ENCODE assay signal across 8 cellular contexts in the genomic region with DNA sequence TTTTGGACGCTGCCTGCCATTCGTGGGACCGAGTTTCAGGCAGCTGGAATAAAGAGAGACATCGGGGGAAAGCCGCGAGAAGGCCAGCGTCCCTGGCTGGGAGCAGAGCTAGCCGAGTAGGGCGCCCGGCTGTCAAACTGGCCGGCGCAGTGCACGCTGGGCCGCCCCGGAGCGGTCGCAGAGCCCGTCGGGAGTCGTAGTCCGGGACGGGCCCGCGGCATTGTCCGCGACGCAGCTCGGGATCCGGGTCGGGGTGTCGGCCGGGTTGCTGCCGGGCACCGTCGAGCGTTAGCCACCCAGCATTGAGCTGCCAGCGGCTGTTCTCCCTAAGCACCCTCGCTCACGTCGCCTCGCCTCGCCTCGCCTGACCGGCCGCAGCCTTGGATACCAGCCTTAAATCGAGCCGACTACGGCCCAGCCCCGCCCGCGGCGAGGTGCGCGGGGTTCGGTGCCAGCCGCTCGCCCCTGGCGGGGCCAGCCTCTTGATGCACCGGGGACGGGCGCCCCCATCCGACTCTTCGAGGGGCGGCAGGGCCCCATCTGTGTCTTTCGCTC. TPM values are rescaled to one million over a fixed set of nuclear protein-coding genes. Genes with fewer than 3 reads are reported as not detected.
DNase-seq lines count a peak whose midpoint lies in the region; ATAC-seq, FAIRE-seq and TF ChIP-seq lines count a peak whose summit lies in the region.
"Not testable (repeated sequence)": the region's sequence is repeated elsewhere in the genome, so short reads cannot be mapped to it uniquely, and the experiment has no call there.

No MANE protein-coding gene starts in this region.

- H3K9me3 ChIP-seq in adrenal gland (replicated peaks in 1 of 3); psoas muscle; transverse colon: not testable (repeated sequence)

- ATAC-seq in HG02840 (IDR thresholded peaks at IDR 0.05; ENCODE audit: low FRiP score, unreplicated experiment) = peak; percentile 81
- ATAC-seq in left ventricle myocardium superior = peak; percentile 86
- ATAC-seq in psoas muscle = peak; percentile 83 to 89 (median 86)

- TF ChIP-seq CTCF in adrenal gland (IDR thresholded peaks at IDR 0.05) = peak in 5 of 6 experiments; percentile 21 to 65 (median 50)
- peak; percentile 37 for TF ChIP-seq CTCF in psoas muscle (IDR thresholded peaks at IDR 0.05)
- TF ChIP-seq CTCF in transverse colon (IDR thresholded peaks at IDR 0.05) = peak; percentile 25 to 61 (median 47)

- H3K27ac ChIP-seq in adrenal gland (peak overlapping the region; percentile 53 to 96 (median 85)), psoas muscle (peak overlapping the region; percentile 85), transverse colon (peak overlapping the region; percentile 86 to 93 (median 92))

- WGBS in adrenal gland, 4 donors = 0% methylated on average over 1 to 54 of the region's 65 CpGs
- WGBS in psoas muscle, 3 donors = 0 to 1% (median 0%) methylated on average over 26 to 58 of the region's 65 CpGs
- WGBS in transverse colon (ENCODE audit: low coverage in 1 of 2), 2 donors = 1% methylated on average over 36 of the region's 65 CpGs; no CpG with 5 or more reads in 1 of the 2 donors

- not testable (repeated sequence) for TF ChIP-seq POLR2A in GM12892 (IDR thresholded peaks at IDR 0.05; ENCODE audit: low read depth, low read length); adrenal gland (IDR thresholded peaks at IDR 0.05)
- peak; percentile 59 for TF ChIP-seq POLR2A in transverse colon (IDR thresholded peaks at IDR 0.05)

- not testable (repeated sequence) for DNase-seq in GM12892 (ENCODE audit: insufficient read length)
- peak; percentile 7 for DNase-seq in NCI-H128 (lab: John Stamatoyannopoulos, UW; ENCODE audit: unreplicated experiment)
- peak; percentile 58 to 88 (median 76) for DNase-seq in T-helper 2 cell
- DNase-seq in adrenal gland = peak; percentile 81 to 90 (median 83)
- peak; percentile 93 for DNase-seq in left ventricle myocardium superior
- peak; percentile 86 to 91 for DNase-seq in psoas muscle
- DNase-seq in transverse colon = peak; percentile 88

- FAIRE-seq in GM12892 (lab: Jason Lieb, UNC) = peak; percentile 74

- in situ Hi-C loops in transverse colon (cut with MboI; ENCODE audit: low pct_ligation_motif_present in 1 of 4, low pct_unique_long_range_greater_than_20kb in 1 of 4, low sequenced_read_pairs in 3 of 4) = not testable (repeated sequence)

- H3K4me1 ChIP-seq in adrenal gland (replicated peaks in 1 of 2) (peaks cover 0 to 10% of the 10 kb centered on the region in 2 donors), psoas muscle (peaks cover 20% of the 10 kb centered on the region), transverse colon (peaks cover 4 to 20% (median 7%) of the 10 kb centered on the region in 4 donors)

- H3K27me3 ChIP-seq in adrenal gland; psoas muscle (ENCODE audit: insufficient read depth in 3 of 3, low read length in 2 of 3); transverse colon: not testable (repeated sequence)

- not testable (repeated sequence) for H3K36me3 ChIP-seq in adrenal gland (replicated peaks in 1 of 2); psoas muscle (ENCODE audit: insufficient read depth in 1 of 2, low read depth in 1 of 2); transverse colon

- not testable (repeated sequence) for TF ChIP-seq EP300 in transverse colon (IDR thresholded peaks at IDR 0.05; ENCODE audit: low read depth)

- intact Hi-C loops in adrenal gland (cut with DNase I); left ventricle myocardium superior (cut with micrococcal nuclease); psoas muscle (cut with DNase I); transverse colon (cut with DNase I; ENCODE audit: low total_unique reads): not testable (repeated sequence)

- peak overlapping the region in 3 of 4 donors; percentile 11 to 53 (median 28) for H3K4me3 ChIP-seq in adrenal gland
- H3K4me3 ChIP-seq in psoas muscle = peak overlapping the region; percentile 70
- peak overlapping the region; percentile 19 to 73 (median 50) for H3K4me3 ChIP-seq in transverse colon

RNA-seq across cellular contexts. Expression of a gene that starts 14.8 kb away (rescaled TPM):
- polyA plus RNA-seq in GM12892 (2012; ENCODE audit: missing spikeins) = 0.72 TPM
- total RNA-seq in adrenal gland (1 to 10 TPM in 7 of 8 donors, under 1 TPM in 1; 0.95 to 7.4 (median 4.0) TPM), left ventricle myocardium superior (5.6 TPM), psoas muscle (1 to 10 TPM; 1.4 to 9.2 (median 2.5) TPM), transverse colon (10 to 100 TPM in 1 of 4 donors, 1 to 10 TPM in 3; 4.0 to 49.0 (median 4.6) TPM)
- polyA plus RNA-seq in adrenal gland (10 to 100 TPM in 1 of 3 donors, 1 to 10 TPM in 2; 1.6 to 34.2 (median 3.0) TPM), psoas muscle (1 to 10 TPM in 1 of 3 donors, under 1 TPM in 2; 0.68 to 4.0 (median 0.87) TPM)
